Comparison of ENCODE assay signal across 8 cellular contexts in genomic region chr12:104458645-104459555, GRCh38. TPM values are rescaled to one million over a fixed set of nuclear protein-coding genes. Genes with fewer than 3 reads are reported as not detected.
DNase-seq lines count a peak whose midpoint lies in the region; ATAC-seq, FAIRE-seq and TF ChIP-seq lines count a peak whose summit lies in the region.

No MANE protein-coding gene starts in this region.

- peak overlapping the region; percentile 18 to 80 (median 59) for H3K27ac Mint-ChIP-seq in nephron

- no peaks in the 10 kb centered on the region for H3K36me3 Mint-ChIP-seq in nephron (ENCODE audit: low read depth)

- H3K4me1 ChIP-seq in ACC112 (ENCODE audit: control insufficient read depth, insufficient read depth, low read length, unreplicated experiment), result peaks cover 29% of the 10 kb centered on the region

- peaks cover 31% of the 10 kb centered on the region for H3K4me1 Mint-ChIP-seq in nephron

- H3K27ac ChIP-seq in ACC112 (ENCODE audit: low read depth, low read length) (peak overlapping the region; percentile 14; the same call in 1 of the 2 replicates), WERI-Rb-1 (no peak overlapping the region)

- no peaks in the 10 kb centered on the region for H3K9me3 ChIP-seq in WERI-Rb-1 (ENCODE audit: severe bottlenecking)

- peaks cover 45% of the 10 kb centered on the region for H3K79me2 ChIP-seq in ACC112 (ENCODE audit: control insufficient read depth, insufficient read depth, low read length, unreplicated experiment)

- peak overlapping the region; percentile 83 for H3K4me3 ChIP-seq in ACC112 (ENCODE audit: low read depth, low read length)
- H3K4me3 ChIP-seq in WERI-Rb-1 (ENCODE audit: low read depth, low read length), result peak overlapping the region; percentile 62; the same call in 1 of the 2 replicates
- peak overlapping the region; percentile 95 for H3K4me3 ChIP-seq in epithelial cell of proximal tubule (ENCODE audit: low read depth, low read length)

- peak; percentile 26 for FAIRE-seq in GM18507 (lab: Jason Lieb, UNC)

- DNase-seq in GM18507 (ENCODE audit: extremely low spot score, insufficient read length, low read depth) (no peak), WERI-Rb-1 (no peak), epithelial cell of proximal tubule (ENCODE audit: low read depth) (no peak)

- ATAC-seq in GM19455 (IDR thresholded peaks at IDR 0.05; ENCODE audit: unreplicated experiment) (no peak), GM18909 (IDR thresholded peaks at IDR 0.05; ENCODE audit: poor library complexity, unreplicated experiment) (no peak), GM19023 (IDR thresholded peaks at IDR 0.05; ENCODE audit: unreplicated experiment) (no peak)

- H3K27me3 ChIP-seq in ACC112 (ENCODE audit: insufficient read depth, low read length), result no peaks in the 10 kb centered on the region
- H3K27me3 ChIP-seq in WERI-Rb-1 (ENCODE audit: insufficient read depth, low read depth, severe bottlenecking), result peaks cover 16% of the 10 kb centered on the region

- H3K4me3 Mint-ChIP-seq in nephron, result peak overlapping the region; percentile 93 to 99 (median 97)

- H3K9me3 Mint-ChIP-seq in nephron, result no peaks in the 10 kb centered on the region

- H2AFZ ChIP-seq in ACC112 (ENCODE audit: low read length, unreplicated experiment), result peak overlapping the region; percentile 76

- H3K27me3 Mint-ChIP-seq in nephron (ENCODE audit: low read depth), result peaks cover 21% of the 10 kb centered on the region

- TF ChIP-seq CTCF in WERI-Rb-1 (IDR thresholded peaks at IDR 0.05; ENCODE audit: low read depth, low read length) (no peak), epithelial cell of proximal tubule (conservative IDR thresholded peaks at IDR 0.05; ENCODE audit: low read depth, low read length) (peak; percentile 20), nephron (IDR thresholded peaks at IDR 0.05; ENCODE audit: unreplicated experiment in 3 of 3) (no peak)

- H3K36me3 ChIP-seq in ACC112 (ENCODE audit: insufficient read depth, low read length) (no peaks in the 10 kb centered on the region), WERI-Rb-1 (no peaks in the 10 kb centered on the region)

RNA-seq across cellular contexts. Expression of gene CHST11, which starts 2.2 kb away (rescaled TPM):
- 33.8 and 44.3 TPM in 2 replicates for total RNA-seq in epithelial cell of proximal tubule
